Comparison of ENCODE assay signal across 1 cellular context in the genomic region with DNA sequence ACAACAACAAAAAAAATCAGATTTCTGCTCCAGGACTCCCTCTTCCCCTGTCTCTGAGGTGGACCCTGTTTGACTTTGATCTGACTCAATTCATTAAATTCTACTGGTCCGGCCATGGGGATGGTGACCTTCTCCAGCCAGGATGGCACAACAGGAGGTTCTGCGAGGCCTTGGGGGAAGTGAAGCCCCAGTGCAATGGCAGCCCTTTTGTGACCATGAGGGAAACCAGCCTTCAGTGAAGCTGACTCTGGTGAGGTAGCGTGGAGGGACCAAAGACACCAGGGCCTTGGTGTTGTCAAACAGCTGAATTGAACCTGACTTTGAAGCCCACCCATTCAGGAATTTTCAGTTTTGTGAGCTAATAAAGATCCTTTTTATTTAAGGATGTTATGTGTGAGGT.
A peak's percentile ranks its signal among the peaks of the same experiment; 100 is the strongest.
TF ChIP-seq lines count a peak whose summit lies in the region.

No MANE protein-coding gene starts in this region.

TF ChIP-seq in HEK293, 187 proteins besides CTCF, POLR2A, EP300 and RAD21:
- TF ChIP-seq, protein P1, sequence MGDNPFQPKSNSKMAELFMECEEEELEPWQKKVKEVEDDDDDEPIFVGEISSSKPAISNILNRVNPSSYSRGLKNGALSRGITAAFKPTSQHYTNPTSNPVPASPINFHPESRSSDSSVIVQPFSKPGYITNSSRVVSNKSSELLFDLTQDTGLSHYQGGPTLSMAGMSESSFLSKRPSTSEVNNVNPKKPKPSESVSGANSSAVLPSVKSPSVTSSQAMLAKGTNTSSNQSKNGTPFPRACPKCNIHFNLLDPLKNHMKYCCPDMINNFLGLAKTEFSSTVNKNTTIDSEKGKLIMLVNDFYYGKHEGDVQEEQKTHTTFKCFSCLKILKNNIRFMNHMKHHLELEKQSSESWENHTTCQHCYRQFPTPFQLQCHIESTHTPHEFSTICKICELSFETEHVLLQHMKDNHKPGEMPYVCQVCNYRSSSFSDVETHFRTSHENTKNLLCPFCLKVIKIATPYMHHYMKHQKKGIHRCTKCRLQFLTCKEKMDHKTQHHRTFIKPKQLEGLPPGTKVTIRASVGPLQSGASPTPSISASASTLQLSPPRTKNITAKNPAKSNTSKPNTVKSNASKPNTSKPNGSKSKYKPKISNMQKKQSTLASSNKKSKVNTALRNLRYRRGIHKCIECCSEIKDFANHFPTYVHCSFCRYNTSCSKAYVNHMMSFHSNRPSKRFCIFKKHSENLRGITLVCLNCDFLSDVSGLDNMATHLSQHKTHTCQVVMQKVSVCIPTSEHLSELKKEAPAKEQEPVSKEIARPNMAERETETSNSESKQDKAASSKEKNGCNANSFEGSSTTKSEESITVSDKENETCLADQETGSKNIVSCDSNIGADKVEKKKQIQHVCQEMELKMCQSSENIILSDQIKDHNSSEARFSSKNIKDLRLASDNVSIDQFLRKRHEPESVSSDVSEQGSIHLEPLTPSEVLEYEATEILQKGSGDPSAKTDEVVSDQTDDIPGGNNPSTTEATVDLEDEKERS (tag by site-specific recombination; IDR thresholded peaks at IDR 0.05), result peak; percentile 78; the same call in 1 of the 2 replicates
- TF ChIP-seq, protein P2, sequence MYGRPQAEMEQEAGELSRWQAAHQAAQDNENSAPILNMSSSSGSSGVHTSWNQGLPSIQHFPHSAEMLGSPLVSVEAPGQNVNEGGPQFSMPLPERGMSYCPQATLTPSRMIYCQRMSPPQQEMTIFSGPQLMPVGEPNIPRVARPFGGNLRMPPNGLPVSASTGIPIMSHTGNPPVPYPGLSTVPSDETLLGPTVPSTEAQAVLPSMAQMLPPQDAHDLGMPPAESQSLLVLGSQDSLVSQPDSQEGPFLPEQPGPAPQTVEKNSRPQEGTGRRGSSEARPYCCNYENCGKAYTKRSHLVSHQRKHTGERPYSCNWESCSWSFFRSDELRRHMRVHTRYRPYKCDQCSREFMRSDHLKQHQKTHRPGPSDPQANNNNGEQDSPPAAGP (tag by site-specific recombination; IDR thresholded peaks at IDR 0.05), result no peak
- no peak for TF ChIP-seq ZNF335 (tag by site-specific recombination; conservative IDR thresholded peaks at IDR 0.05)
- TF ChIP-seq ZNF629 (tag by site-specific recombination; IDR thresholded peaks at IDR 0.05), result no peak
